In genomic region chr15:77599899-77600298, GRCh38 we compare ENCODE assay signal across 9 cellular contexts.
DNase-seq lines count a peak whose midpoint lies in the region; ATAC-seq and TF ChIP-seq lines count a peak whose summit lies in the region.
"Had no signal": no experiment of that assay in that cellular context is flagged by ENCODE, and none has a peak within 500 bp of the region (broad histone marks: within the 10 kb centered on the region; RNA-seq: fewer than 3 reads in every experiment).

No MANE protein-coding gene starts in this region.

- ATAC-seq in SK-N-SH treated with all-trans-retinoic acid at 6 μM for 48 hours (peak; percentile 57), GM18511 (IDR thresholded peaks at IDR 0.05; ENCODE audit: unreplicated experiment) (no peak)

- peak; percentile 34 for DNase-seq in CD1c-positive myeloid dendritic cell (ENCODE audit: extremely low spot score)
- DNase-seq in LoVo (ENCODE audit: low spot score), result peak; percentile 7
- DNase-seq in iPS-NIHi11 (ENCODE audit: low spot score), result peak; percentile 83
- no peak for DNase-seq in cortex of kidney (lab: John Stamatoyannopoulos, UW)
- DNase-seq in HK-2 (ENCODE audit: unreplicated experiment), result no peak
- DNase-seq in NCI-H187 (lab: John Stamatoyannopoulos, UW), result no peak
- DNase-seq: naive B cell had no signal

TF ChIP-seq in SK-N-SH treated with all-trans-retinoic acid at 6 μM for 48 hours, 23 proteins besides CTCF, POLR2A, EP300 and RAD21:
- no peak for TF ChIP-seq CSRNP3 (CRISPR knock-in tag; IDR thresholded peaks at IDR 0.05)
- no peak for TF ChIP-seq ZC3H10 (CRISPR knock-in tag; IDR thresholded peaks at IDR 0.05)
- TF ChIP-seq ZFP3 (CRISPR knock-in tag; IDR thresholded peaks at IDR 0.05), result no peak
- no peak for TF ChIP-seq BACH2 (CRISPR knock-in tag; IDR thresholded peaks at IDR 0.05; ENCODE audit: borderline replicate concordance)
- no peak for TF ChIP-seq PATZ1 (CRISPR knock-in tag; IDR thresholded peaks at IDR 0.05; ENCODE audit: borderline replicate concordance)
- no peak for TF ChIP-seq GLIS3 (CRISPR knock-in tag; IDR thresholded peaks at IDR 0.05)
- no peak for TF ChIP-seq PPARA (CRISPR knock-in tag; IDR thresholded peaks at IDR 0.05; ENCODE audit: borderline replicate concordance)
- TF ChIP-seq OSR1 (CRISPR knock-in tag; IDR thresholded peaks at IDR 0.05), result no peak
- no peak for TF ChIP-seq TOX (CRISPR knock-in tag; IDR thresholded peaks at IDR 0.05; ENCODE audit: borderline replicate concordance)
- no peak for TF ChIP-seq SNAI2 (CRISPR knock-in tag; IDR thresholded peaks at IDR 0.05)
- no peak for TF ChIP-seq RARB (CRISPR knock-in tag; IDR thresholded peaks at IDR 0.05)
- no peak for TF ChIP-seq ZNF8 (CRISPR knock-in tag; IDR thresholded peaks at IDR 0.05)
- no peak for TF ChIP-seq POU6F1 (CRISPR knock-in tag; IDR thresholded peaks at IDR 0.05; ENCODE audit: borderline replicate concordance, low read depth)
- no peak for TF ChIP-seq CSDC2 (CRISPR knock-in tag; IDR thresholded peaks at IDR 0.05)
- no peak for TF ChIP-seq ISL1 (CRISPR knock-in tag; IDR thresholded peaks at IDR 0.05)
- no peak for TF ChIP-seq ZNF70 (CRISPR knock-in tag; IDR thresholded peaks at IDR 0.05)
- no peak for TF ChIP-seq CREB5 (CRISPR knock-in tag; IDR thresholded peaks at IDR 0.05; ENCODE audit: low read depth)

Comparison
In these comparisons a context has a peak if more than half of its experiments do, and no peak if none do; other contexts are left out.
1. DNase-seq: peak in CD1c-positive myeloid dendritic cell (single experiment), LoVo (single experiment) and iPS-NIHi11 (single experiment); none in cortex of kidney (single experiment), HK-2 (single experiment) and NCI-H187 (0 of 2).